In genomic region chr11:126153999-126154398, GRCh38 we compare ENCODE assay signal across 13 cellular contexts. TPM values are rescaled to one million over a fixed set of nuclear protein-coding genes. Genes with fewer than 3 reads are reported as not detected.
DNase-seq lines count a peak whose midpoint lies in the region; ATAC-seq lines count a peak whose summit lies in the region.
"Had no signal": no experiment of that assay in that cellular context is flagged by ENCODE, and none has a peak within 500 bp of the region (broad histone marks: within the 10 kb centered on the region; RNA-seq: fewer than 3 reads in every experiment).

No MANE protein-coding gene starts in this region.

- peak; percentile 83 for DNase-seq in AG08396 (ENCODE audit: low spot score)
- DNase-seq in H4 (ENCODE audit: low spot score), result peak; percentile 60
- peak; percentile 76 for DNase-seq in RPMI7951 (ENCODE audit: low read depth)
- DNase-seq in kidney glomerular epithelial cell (lab: John Stamatoyannopoulos, UW), result peak; percentile 11
- DNase-seq in RPMI8226, result no peak
- no peak for DNase-seq in NCI-H1930 (lab: John Stamatoyannopoulos, UW)
- DNase-seq in NOMO-1 treated with dmso at 0.1 percent for 144 hours (lab: John Stamatoyannopoulos, UW; ENCODE audit: unreplicated experiment), result no peak
- DNase-seq: effector memory CD4-positive, alpha-beta T cell; MM.1S; T-helper 9 cell; tibial artery had no signal

- no peak for ATAC-seq in GM21423 (IDR thresholded peaks at IDR 0.05; ENCODE audit: unreplicated experiment)
- ATAC-seq: sciatic nerve had no signal

RNA-seq across cellular contexts. Expression of gene RPUSD4, which starts 57.5 kb away (rescaled TPM):
- 17.7 and 20.3 TPM in 2 replicates for total RNA-seq in H4 (2014; rRNA removed; shearing (Covaris generic))
- 16.1 and 18.8 TPM in 2 replicates for total RNA-seq in RPMI7951 (2014; rRNA removed; shearing (Covaris generic))

RNA-seq across cellular contexts. Expression of gene FAM118B, which starts 57.6 kb away (rescaled TPM):
- 41.8 and 46.5 TPM in 2 replicates for total RNA-seq in H4 (2014; rRNA removed; shearing (Covaris generic))
- 33.6 and 36.3 TPM in 2 replicates for total RNA-seq in RPMI7951 (2014; rRNA removed; shearing (Covaris generic))

Comparison
In these comparisons a context has a peak if more than half of its experiments do, and no peak if none do; other contexts are left out.
1. DNase-seq: peak in AG08396 (single experiment), H4 (single experiment), RPMI7951 (single experiment) and kidney glomerular epithelial cell (single experiment); none in RPMI8226 (single experiment), NCI-H1930 (0 of 2) and NOMO-1 treated with dmso at 0.1 percent for 144 hours (single experiment).